In genomic region chr12:48881652-48882324, GRCh38 we compare ENCODE assay signal across 1 cellular context.
TF ChIP-seq lines count a peak whose summit lies in the region.

No MANE protein-coding gene starts in this region.

TF ChIP-seq in H1, 55 proteins besides CTCF, POLR2A, EP300 and RAD21:
- TF ChIP-seq YY1 (IDR thresholded peaks at IDR 0.05; ENCODE audit: low read depth, low read length) (no peak), SIX5 (IDR thresholded peaks at IDR 0.05; ENCODE audit: low read depth, low read length) (no peak), HDAC6 (IDR thresholded peaks at IDR 0.05; ENCODE audit: low read depth, low read length) (no peak), TAF1 (IDR thresholded peaks at IDR 0.05; ENCODE audit: low read depth, low read length) (no peak), KDM1A (IDR thresholded peaks at IDR 0.05; ENCODE audit: borderline replicate concordance, low read length) (no peak), TBP (IDR thresholded peaks at IDR 0.05; ENCODE audit: low read depth, low read length) (no peak)
